In genomic region chr1:45490623-45491463, GRCh38 we compare ENCODE assay signal across 1 cellular context.
TF ChIP-seq lines count a peak whose summit lies in the region.

TESK2 (minus strand) TSS chr1:45491163; CDS start chr1:45457785, 33,378 bp downstream.

TF ChIP-seq in HepG2, 621 proteins besides CTCF, POLR2A, EP300 and RAD21 (continued from another document and continues in another):
- TF ChIP-seq ZBTB49 (CRISPR knock-in tag; IDR thresholded peaks at IDR 0.05; ENCODE audit: borderline replicate concordance) (0 out of 2 replicates have a peak, but pooled peaks have one; percentile 65), ZNF691 (CRISPR knock-in tag; IDR thresholded peaks at IDR 0.05; ENCODE audit: borderline replicate concordance, low read depth) (peak; percentile 47; the same call in 1 of the 2 replicates), MEF2D (CRISPR knock-in tag; IDR thresholded peaks at IDR 0.05) (peak; percentile 58), SOX6 (IDR thresholded peaks at IDR 0.05) (no peak), SOX6 (CRISPR knock-in tag; IDR thresholded peaks at IDR 0.05) (peak; percentile 63), MED13 (CRISPR knock-in tag; IDR thresholded peaks at IDR 0.05) (0 out of 2 replicates have a peak, but pooled peaks have one; percentile 42), IKZF5 (CRISPR knock-in tag; IDR thresholded peaks at IDR 0.05) (peak; percentile 49), RELA (CRISPR knock-in tag; IDR thresholded peaks at IDR 0.05) (no peak), SOX13 (IDR thresholded peaks at IDR 0.05) (no peak), SOX13 (CRISPR knock-in tag; conservative IDR thresholded peaks at IDR 0.05 in 1 of 2, IDR thresholded peaks at IDR 0.05 in 1 of 2) (peak in 1 of 2 experiments; percentile 40; a peak in 2 of 4 replicates), KLF6 (CRISPR knock-in tag; IDR thresholded peaks at IDR 0.05) (peak; percentile 71; the same call in 1 of the 2 replicates), RORA (CRISPR knock-in tag; IDR thresholded peaks at IDR 0.05) (no peak), KDM2A (CRISPR knock-in tag; IDR thresholded peaks at IDR 0.05; ENCODE audit: borderline replicate concordance, low read depth) (peak; percentile 78; the same call in 1 of the 2 replicates), ZNF292 (CRISPR knock-in tag; IDR thresholded peaks at IDR 0.05; ENCODE audit: borderline replicate concordance, low read depth) (peak; percentile 95), FOXP4 (CRISPR knock-in tag; IDR thresholded peaks at IDR 0.05) (peak; percentile 46), POGK (CRISPR knock-in tag; conservative IDR thresholded peaks at IDR 0.05) (no peak), MTA1 (CRISPR knock-in tag; IDR thresholded peaks at IDR 0.05; ENCODE audit: borderline replicate concordance) (0 out of 2 replicates have a peak, but pooled peaks have one; percentile 29), ZNF740 (CRISPR knock-in tag; IDR thresholded peaks at IDR 0.05) (peak; percentile 73; the same call in 1 of the 2 replicates), SRSF4 (IDR thresholded peaks at IDR 0.05; ENCODE audit: low read depth, low read length, poor library complexity, severe bottlenecking) (no peak), CSRNP2 (CRISPR knock-in tag; conservative IDR thresholded peaks at IDR 0.05; ENCODE audit: low read depth) (no peak), ZNF773 (CRISPR knock-in tag; IDR thresholded peaks at IDR 0.05; ENCODE audit: borderline replicate concordance) (no peak), CREB1 (IDR thresholded peaks at IDR 0.05) (peak; percentile 81), CREB1 (CRISPR knock-in tag; IDR thresholded peaks at IDR 0.05) (peak; percentile 96), ZNF580 (CRISPR knock-in tag; IDR thresholded peaks at IDR 0.05; ENCODE audit: borderline replicate concordance, low read depth) (peak; percentile 91; the same call in 1 of the 2 replicates), NR3C1 (CRISPR knock-in tag; IDR thresholded peaks at IDR 0.05) (no peak), BRD4 (CRISPR knock-in tag; IDR thresholded peaks at IDR 0.05) (0 out of 2 replicates have a peak, but pooled peaks have one; percentile 29), ZNF577 (CRISPR knock-in tag; IDR thresholded peaks at IDR 0.05; ENCODE audit: borderline replicate concordance, low read depth) (no peak), NCOR1 (IDR thresholded peaks at IDR 0.05; ENCODE audit: borderline replicate concordance, low read length) (peak; percentile 62; the same call in 1 of the 2 replicates), TERF1 (CRISPR knock-in tag; IDR thresholded peaks at IDR 0.05) (no peak), ELF4 (CRISPR knock-in tag; IDR thresholded peaks at IDR 0.05; ENCODE audit: borderline replicate concordance) (0 out of 2 replicates have a peak, but pooled peaks have one; percentile 20), MYC (CRISPR knock-in tag; IDR thresholded peaks at IDR 0.05; ENCODE audit: borderline replicate concordance) (peak; percentile 29; the same call in 1 of the 2 replicates), ZNF280D (CRISPR knock-in tag; IDR thresholded peaks at IDR 0.05) (no peak), TOE1 (CRISPR knock-in tag; IDR thresholded peaks at IDR 0.05) (0 out of 2 replicates have a peak, but pooled peaks have one; percentile 81), SMC3 (IDR thresholded peaks at IDR 0.05; ENCODE audit: low read length) (no peak), MEIS1 (CRISPR knock-in tag; IDR thresholded peaks at IDR 0.05; ENCODE audit: borderline replicate concordance) (peak; percentile 40), ZFY (CRISPR knock-in tag; IDR thresholded peaks at IDR 0.05) (peak; percentile 64), ZNF18 (CRISPR knock-in tag; IDR thresholded peaks at IDR 0.05; ENCODE audit: insufficient replicate concordance) (no peak), ZNF572 (CRISPR knock-in tag; IDR thresholded peaks at IDR 0.05) (no peak), HNRNPK (IDR thresholded peaks at IDR 0.05; ENCODE audit: low read depth, low read length, poor library complexity, severe bottlenecking) (no peak), ZNF746 (CRISPR knock-in tag; IDR thresholded peaks at IDR 0.05) (peak; percentile 50; the same call in 1 of the 2 replicates), MXD1 (CRISPR knock-in tag; IDR thresholded peaks at IDR 0.05) (no peak), HES4 (CRISPR knock-in tag; IDR thresholded peaks at IDR 0.05; ENCODE audit: borderline replicate concordance) (no peak), ZNF607 (CRISPR knock-in tag; IDR thresholded peaks at IDR 0.05; ENCODE audit: borderline replicate concordance) (no peak), ZNF367 (CRISPR knock-in tag; IDR thresholded peaks at IDR 0.05; ENCODE audit: borderline replicate concordance) (no peak), MXD3 (CRISPR knock-in tag; IDR thresholded peaks at IDR 0.05) (peak; percentile 82), MAFK (conservative IDR thresholded peaks at IDR 0.05 in 1 of 2, IDR thresholded peaks at IDR 0.05 in 1 of 2; ENCODE audit: low read length in 2 of 2) (no peak)
